In genomic region chr9:129770741-129771140, GRCh38 we compare ENCODE assay signal across 21 cellular contexts. TPM values are rescaled to one million over a fixed set of nuclear protein-coding genes. Genes with fewer than 3 reads are reported as not detected.
"Had no signal": no experiment of that assay in that cellular context is flagged by ENCODE, and none has a peak within 500 bp of the region (broad histone marks: within the 10 kb centered on the region; RNA-seq: fewer than 3 reads in every experiment).

No MANE protein-coding gene starts in this region.

- FAIRE-seq: colon, endothelial cell of umbilical vein, frontal cortex, islet of Langerhans, keratinocyte had no signal

- H3K4me3 ChIP-seq: coronary artery, dorsolateral prefrontal cortex, esophagus muscularis mucosa, gastroesophageal sphincter, heart left ventricle, hepatocyte, left lung, lower lobe of right lung had no signal

- H2AFZ ChIP-seq: hepatocyte had no signal

- H3K27me3 ChIP-seq: dorsolateral prefrontal cortex, esophagus muscularis mucosa, foreskin keratinocyte, gastroesophageal sphincter, heart left ventricle, hepatocyte, left lung had no signal

- H3K9me3 ChIP-seq: esophagus muscularis mucosa, gastroesophageal sphincter, heart left ventricle, left lung, lower lobe of right lung had no signal

- DNase-seq: dermis blood vessel endothelial cell; dorsolateral prefrontal cortex; effector CD4-positive, alpha-beta T cell; effector memory CD4-positive, alpha-beta T cell; foreskin keratinocyte; heart left ventricle; left cardiac atrium; left lung; left ventricle myocardium superior; lower lobe of right lung; mesendoderm; midbrain had no signal

- H3K79me2 ChIP-seq: hepatocyte had no signal

- H3K36me3 ChIP-seq: esophagus muscularis mucosa, gastroesophageal sphincter, heart left ventricle, left lung, lower lobe of right lung had no signal

- ATAC-seq: foreskin keratinocyte, gastroesophageal sphincter, heart left ventricle, left cardiac atrium, left lung, left ventricle myocardium superior, lower lobe of right lung had no signal

- H3K27ac ChIP-seq: coronary artery, dorsolateral prefrontal cortex, esophagus muscularis mucosa, foreskin keratinocyte, gastroesophageal sphincter, heart left ventricle, hepatocyte, left lung, lower lobe of right lung had no signal

- H3K4me1 ChIP-seq: esophagus muscularis mucosa, foreskin keratinocyte, gastroesophageal sphincter, lower lobe of right lung had no signal

- H3K4me2 ChIP-seq: hepatocyte had no signal

RNA-seq across cellular contexts. Expression of gene PTGES, which starts 17.9 kb away (rescaled TPM):
- total RNA-seq: endothelial cell of umbilical vein had no signal
- polyA plus RNA-seq: endothelial cell of umbilical vein had no signal
